ENCODE assay signal across 10 cellular contexts in the genomic region with DNA sequence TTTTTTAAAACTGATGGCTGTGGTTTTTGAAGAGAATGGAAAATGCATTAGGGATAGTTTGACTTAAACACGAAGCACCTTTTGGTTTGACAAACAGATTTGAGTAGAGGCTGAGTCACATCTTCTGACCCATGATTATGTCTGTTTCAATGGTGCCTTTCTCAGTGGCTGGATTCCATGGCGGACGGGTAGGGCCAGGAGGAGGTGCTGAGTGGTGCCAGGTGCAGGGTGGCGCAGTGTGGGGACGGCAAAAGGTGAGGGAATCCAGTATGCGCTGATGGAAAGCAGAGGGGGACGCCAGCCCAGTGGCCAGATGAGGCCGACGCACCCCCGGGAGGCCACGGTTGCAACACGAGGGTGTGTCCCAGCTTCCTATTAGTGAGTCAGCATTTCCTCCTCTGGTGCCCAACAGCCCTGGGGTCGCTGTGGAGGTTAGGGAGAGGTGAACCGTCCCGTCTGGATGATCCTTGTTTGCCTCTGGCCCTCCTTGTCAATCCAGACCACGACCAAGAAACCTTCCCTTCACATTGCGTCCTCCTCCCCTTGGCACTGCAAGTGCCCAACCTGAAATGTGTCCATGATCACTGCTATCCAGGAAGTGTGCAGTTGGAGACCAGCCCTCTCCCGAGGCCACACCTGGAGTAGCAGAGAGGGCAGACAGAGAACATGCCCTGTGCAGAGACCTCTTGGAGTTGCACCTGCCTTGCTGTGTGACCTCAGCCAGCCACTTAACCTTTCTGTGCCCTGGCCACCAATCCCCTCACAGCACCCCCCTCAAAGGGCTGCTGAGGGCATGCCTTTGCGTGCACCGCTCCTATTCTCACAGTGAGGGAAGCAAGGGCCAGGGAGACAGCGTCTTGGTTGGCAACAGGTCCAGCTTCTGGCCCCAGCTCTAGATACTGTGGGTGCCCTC. TPM values are rescaled to one million over a fixed set of nuclear protein-coding genes. Genes with fewer than 3 reads are reported as not detected.
DNase-seq lines count a peak whose midpoint lies in the region; ATAC-seq and TF ChIP-seq lines count a peak whose summit lies in the region.
"Had no signal": no experiment of that assay in that cellular context is flagged by ENCODE, and none has a peak within 500 bp of the region (broad histone marks: within the 10 kb centered on the region; RNA-seq: fewer than 3 reads in every experiment).

No MANE protein-coding gene starts in this region.

- H4K91ac ChIP-seq in H9 (ENCODE audit: insufficient read length, low read depth, low read length), result no peak overlapping the region

- intact Hi-C loops in activated CD4-positive, alpha-beta memory T cell treated with anti-CD3 and anti-CD28 coated beads for 36 hours (cut with micrococcal nuclease), result no loop called here

- H4K5ac ChIP-seq in H9 (ENCODE audit: insufficient read length, low read depth, low read length), result no peak overlapping the region

- H3K23me2 ChIP-seq in H9 (ENCODE audit: insufficient read length, low read depth, low read length, poor library complexity, severe bottlenecking), result no peaks in the 10 kb centered on the region

- peaks cover 97% of the 10 kb centered on the region for H3K27me3 ChIP-seq in cardiac muscle cell
- no peaks in the 10 kb centered on the region for H3K27me3 ChIP-seq in H9 (ENCODE audit: insufficient read depth, low read length)
- H3K27me3 ChIP-seq: gastrocnemius medialis had no signal

- no peak overlapping the region for H4K8ac ChIP-seq in H9 (replicated peaks; ENCODE audit: insufficient read length, low read depth, low read length)

- H4K20me1 ChIP-seq in H9 (ENCODE audit: control insufficient read depth, insufficient read depth, insufficient read length), result no peaks in the 10 kb centered on the region

- POLR2A ChIA-PET in activated CD4-positive, alpha-beta memory T cell treated with anti-CD3 and anti-CD28 coated beads, Interleukin-2, amount 10 ng/mL, durations not matched to agents 7 days and 5 days (lab: Charles Lee), result interaction anchor here (0.8 to 1.3 kb wide), 2 partner anchors 19 to 32 kb away, joined by 3 to 5 read pairs; a partner anchor contains a TSS
- POLR2A ChIA-PET in activated CD4-positive, alpha-beta memory T cell treated with anti-CD3 and anti-CD28 coated beads for 36 hours (lab: Charles Lee), result no interaction called here

- H3K4me1 ChIP-seq in cardiac muscle cell (ENCODE audit: low read depth), result no peaks in the 10 kb centered on the region
- H3K4me1 ChIP-seq in H9 (ENCODE audit: insufficient read depth, low read length), result no peaks in the 10 kb centered on the region; the same call in 1 of the 2 replicates
- H3K4me1 ChIP-seq: gastrocnemius medialis had no signal

- ATAC-seq in HG03521 (IDR thresholded peaks at IDR 0.05; ENCODE audit: unreplicated experiment), result no peak
- ATAC-seq: gastrocnemius medialis had no signal

- no peak overlapping the region; the same call in 1 of the 2 replicates for H3K14ac ChIP-seq in H9 (ENCODE audit: insufficient read depth, low read length)

- H3K79me2 ChIP-seq in H9 (ENCODE audit: insufficient read depth, low read length), result no peaks in the 10 kb centered on the region

- TF ChIP-seq CTCF in cardiac muscle cell (IDR thresholded peaks at IDR 0.05; ENCODE audit: low read depth, low read length) (peak; percentile 14), H9 (conservative IDR thresholded peaks at IDR 0.05) (no peak)

- H3K4ac ChIP-seq in H9 (ENCODE audit: low read depth, low read length), result no peak overlapping the region

- H3K4me3 Mint-ChIP-seq in activated CD4-positive, alpha-beta memory T cell treated with anti-CD3 and anti-CD28 coated beads, Interleukin-2, amount 10 ng/mL, durations not matched to agents 7 days and 5 days, result peak overlapping the region; percentile 23
- no peak overlapping the region for H3K4me3 Mint-ChIP-seq in activated CD4-positive, alpha-beta memory T cell treated with anti-CD3 and anti-CD28 coated beads for 36 hours
- H3K4me3 Mint-ChIP-seq in H9, result no peak overlapping the region

- H3K4me2 ChIP-seq in H9 (ENCODE audit: insufficient read depth, insufficient read length, low read length), result no peak overlapping the region

- no peak overlapping the region for H2AK5ac ChIP-seq in H9 (ENCODE audit: insufficient read length, low read length)

- H3K27ac Mint-ChIP-seq in activated CD4-positive, alpha-beta memory T cell treated with anti-CD3 and anti-CD28 coated beads, Interleukin-2, amount 10 ng/mL, durations not matched to agents 7 days and 5 days, result peak overlapping the region; percentile 81
- H3K27ac Mint-ChIP-seq in activated CD4-positive, alpha-beta memory T cell treated with anti-CD3 and anti-CD28 coated beads for 36 hours, result no peak overlapping the region
- peak overlapping the region in 1 of 3 experiments; percentile 74; a peak in 3 of 7 replicates for H3K27ac Mint-ChIP-seq in H9

- no peak overlapping the region for H2BK20ac ChIP-seq in H9 (ENCODE audit: low read depth, low read length, poor library complexity, severe bottlenecking)

- peak; percentile 40 for DNase-seq in activated CD4-positive, alpha-beta memory T cell treated with anti-CD3 and anti-CD28 coated beads, Interleukin-2, amount 10 ng/mL, durations not matched to agents 7 days and 5 days
- no peak for DNase-seq in activated CD4-positive, alpha-beta memory T cell treated with anti-CD3 and anti-CD28 coated beads for 36 hours
- DNase-seq in T1000 (lab: John Stamatoyannopoulos, UW) (peak; percentile 27), cardiac muscle cell (ENCODE audit: low read depth in 1 of 2, low spot score in 1 of 2) (peak in 1 of 2 donors; percentile 77), ureter (ENCODE audit: low spot score) (peak; percentile 79), H9 (no peak), activated gamma-delta T cell (lab: John Stamatoyannopoulos, UW) (no peak)
- DNase-seq: Caco-2 had no signal

- H3K9me3 ChIP-seq in cardiac muscle cell (ENCODE audit: low read depth) (no peaks in the 10 kb centered on the region), H9 (ENCODE audit: control insufficient read depth, low read depth, low read length) (no peaks in the 10 kb centered on the region)
- H3K9me3 ChIP-seq: Caco-2, gastrocnemius medialis had no signal

- H3K23ac ChIP-seq in H9 (ENCODE audit: insufficient read length, low read depth, low read length), result no peak overlapping the region

- peaks cover 44% of the 10 kb centered on the region for H3K4me1 Mint-ChIP-seq in activated CD4-positive, alpha-beta memory T cell treated with anti-CD3 and anti-CD28 coated beads, Interleukin-2, amount 10 ng/mL, durations not matched to agents 7 days and 5 days
- H3K4me1 Mint-ChIP-seq in activated CD4-positive, alpha-beta memory T cell treated with anti-CD3 and anti-CD28 coated beads for 36 hours (ENCODE audit: low read depth), result peaks cover 5% of the 10 kb centered on the region
- peaks cover 25 to 30% of the 10 kb centered on the region in 2 experiments for H3K4me1 Mint-ChIP-seq in H9

- no peak overlapping the region for H3K9ac ChIP-seq in H9 (ENCODE audit: extremely low read depth, insufficient read length, low read length)

- peaks cover 43% of the 10 kb centered on the region for H3K27me3 Mint-ChIP-seq in activated CD4-positive, alpha-beta memory T cell treated with anti-CD3 and anti-CD28 coated beads, Interleukin-2, amount 10 ng/mL, durations not matched to agents 7 days and 5 days
- H3K27me3 Mint-ChIP-seq in activated CD4-positive, alpha-beta memory T cell treated with anti-CD3 and anti-CD28 coated beads for 36 hours, result peaks cover 29% of the 10 kb centered on the region
- peaks cover 38% of the 10 kb centered on the region for H3K27me3 Mint-ChIP-seq in H9 (ENCODE audit: low read depth)

- no CpG with 5 or more reads among the region's 21 CpGs for WGBS in H9 (ENCODE audit: extremely low coverage, insufficient read length, low lambda C conversion rate)

- H3K36me3 Mint-ChIP-seq in activated CD4-positive, alpha-beta memory T cell treated with anti-CD3 and anti-CD28 coated beads, Interleukin-2, amount 10 ng/mL, durations not matched to agents 7 days and 5 days (ENCODE audit: low read depth), result no peaks in the 10 kb centered on the region
- H3K36me3 Mint-ChIP-seq in activated CD4-positive, alpha-beta memory T cell treated with anti-CD3 and anti-CD28 coated beads for 36 hours, result no peaks in the 10 kb centered on the region
- no peaks in the 10 kb centered on the region for H3K36me3 Mint-ChIP-seq in H9 (ENCODE audit: insufficient read depth in 1 of 3, low read depth in 3 of 3)

- H2BK15ac ChIP-seq in H9 (ENCODE audit: low read depth, low read length), result no peak overlapping the region

- no peak overlapping the region for H3T11ph ChIP-seq in H9 (ENCODE audit: low read length)

- no peak overlapping the region for H2AFZ ChIP-seq in H9 (ENCODE audit: low read length)

- no peaks in the 10 kb centered on the region for H3K9me3 Mint-ChIP-seq in activated CD4-positive, alpha-beta memory T cell treated with anti-CD3 and anti-CD28 coated beads, Interleukin-2, amount 10 ng/mL, durations not matched to agents 7 days and 5 days
- no peaks in the 10 kb centered on the region for H3K9me3 Mint-ChIP-seq in activated CD4-positive, alpha-beta memory T cell treated with anti-CD3 and anti-CD28 coated beads for 36 hours
- H3K9me3 Mint-ChIP-seq in H9, result no peaks in the 10 kb centered on the region

- H3K79me1 ChIP-seq in H9 (ENCODE audit: insufficient read depth, low read depth, low read length, poor library complexity, severe bottlenecking), result no peaks in the 10 kb centered on the region

- no peak overlapping the region for H3K4me3 ChIP-seq in cardiac muscle cell
- H3K4me3 ChIP-seq: gastrocnemius medialis had no signal

- no peak overlapping the region for H2BK12ac ChIP-seq in H9 (ENCODE audit: insufficient read length, low read depth, low read length)

- H3K56ac ChIP-seq in H9 (ENCODE audit: insufficient read length, low read depth, low read length), result no peak overlapping the region

- CTCF ChIA-PET in activated CD4-positive, alpha-beta memory T cell treated with anti-CD3 and anti-CD28 coated beads, Interleukin-2, amount 10 ng/mL, durations not matched to agents 7 days and 5 days (lab: Charles Lee), result no interaction called here
- CTCF ChIA-PET in activated CD4-positive, alpha-beta memory T cell treated with anti-CD3 and anti-CD28 coated beads for 36 hours (lab: Charles Lee), result no interaction called here

- H2BK120ac ChIP-seq in H9 (ENCODE audit: low read depth, low read length, poor library complexity, severe bottlenecking), result no peak overlapping the region

- H3K36me3 ChIP-seq in cardiac muscle cell, result no peaks in the 10 kb centered on the region
- H3K36me3 ChIP-seq: gastrocnemius medialis had no signal

- no peak overlapping the region for H3K18ac ChIP-seq in H9 (ENCODE audit: insufficient read length, low read depth, low read length)

- H2BK5ac ChIP-seq in H9 (ENCODE audit: insufficient read length, low read length), result no peak overlapping the region

- H3K27ac ChIP-seq in cardiac muscle cell (no peak overlapping the region), H9 (ENCODE audit: insufficient read length, low read depth, low read length) (no peak overlapping the region)
- H3K27ac ChIP-seq: gastrocnemius medialis had no signal

RNA-seq across cellular contexts. Expression of a gene that starts 32.5 kb away (rescaled TPM):
- 10 to 100 TPM; 84.5 to 92.6 TPM for total RNA-seq in activated CD4-positive, alpha-beta memory T cell treated with anti-CD3 and anti-CD28 coated beads, Interleukin-2, amount 10 ng/mL, durations not matched to agents 7 days and 5 days
- total RNA-seq in activated CD4-positive, alpha-beta memory T cell treated with anti-CD3 and anti-CD28 coated beads for 36 hours, result 10 to 100 TPM; 88.6 to 89.9 TPM
- total RNA-seq in cardiac muscle cell (67.3 and 78.8 TPM in 2 replicates), ureter (193 TPM), H9 (2021) (210 and 214 TPM in 2 replicates)
- 267 and 279 TPM in 2 replicates for polyA plus RNA-seq in cardiac muscle cell

Comparison
In these comparisons a context has a peak if more than half of its experiments do, and no peak if none do; other contexts are left out.
1. DNase-seq: peak in activated CD4-positive, alpha-beta memory T cell treated with anti-CD3 and anti-CD28 coated beads, Interleukin-2, amount 10 ng/mL, durations not matched to agents 7 days and 5 days (single experiment), T1000 (single experiment) and ureter (single experiment); none in activated CD4-positive, alpha-beta memory T cell treated with anti-CD3 and anti-CD28 coated beads for 36 hours (single experiment), H9 (single experiment) and activated gamma-delta T cell (single experiment).